In the genomic region with DNA sequence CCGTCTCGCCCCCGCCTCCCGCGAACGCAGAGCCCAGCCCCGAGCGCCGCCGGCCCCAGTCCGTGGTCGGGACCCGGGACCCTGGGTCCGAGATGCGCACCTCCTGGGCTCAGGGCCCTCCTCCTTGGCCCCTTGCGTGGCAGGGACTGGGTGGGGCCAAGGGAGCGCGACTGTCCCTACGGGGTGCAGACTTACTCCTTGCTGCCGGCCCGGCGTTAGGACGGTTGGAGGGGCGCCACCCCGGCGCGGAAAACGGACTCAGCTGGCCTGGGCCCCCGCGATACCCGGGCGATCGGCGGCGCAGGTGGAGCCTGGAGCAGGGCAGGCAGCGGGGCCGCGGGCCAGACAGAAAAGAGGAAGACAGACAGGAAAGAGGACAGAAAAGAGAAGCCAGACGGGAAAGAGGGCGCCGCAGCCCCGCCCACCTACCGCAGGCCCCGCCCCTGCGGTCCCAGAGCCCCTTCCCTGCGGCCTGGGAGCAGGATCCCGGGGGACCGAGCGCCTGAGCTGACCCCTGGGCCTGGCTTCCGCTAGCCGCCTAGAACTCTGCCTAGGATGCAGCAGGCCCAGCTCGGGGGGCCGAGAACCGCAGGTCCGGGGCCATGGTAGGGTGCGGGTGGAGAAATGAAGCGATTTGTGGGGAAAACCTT, we compare ENCODE assay signal across 7 cellular contexts. TPM values are rescaled to one million over a fixed set of nuclear protein-coding genes. Genes with fewer than 3 reads are reported as not detected.
A peak's percentile ranks its signal among the peaks of the same experiment; 100 is the strongest.
DNase-seq lines count a peak whose midpoint lies in the region; ATAC-seq and TF ChIP-seq lines count a peak whose summit lies in the region.

A gene (minus strand): TSS at position 356 of the 650 bp plus-strand sequence. CDS start 1,502 bp downstream, outside the sequence.

- WGBS in HUES64 = 5% methylated on average over 57 of the region's 57 CpGs

- H3K9me3 ChIP-seq in HUES64 (ENCODE audit: insufficient read depth, low read depth, low read length) (no peaks in the 10 kb centered on the region), fibroblast of lung (ENCODE audit: control insufficient read depth, insufficient read depth, low read depth, low read length) (no peaks in the 10 kb centered on the region)

- no peaks in the 10 kb centered on the region for H3K27me3 Mint-ChIP-seq in activated CD4-positive, alpha-beta memory T cell treated with anti-CD3 and anti-CD28 coated beads for 36 hours
- peaks cover 4 to 8% (median 7%) of the 10 kb centered on the region in 3 donors for H3K27me3 Mint-ChIP-seq in naive B cell

- peaks cover 24% of the 10 kb centered on the region for H3K27me3 ChIP-seq in HUES64 (ENCODE audit: insufficient read depth, low read length)
- no peaks in the 10 kb centered on the region for H3K27me3 ChIP-seq in fibroblast of lung (ENCODE audit: control insufficient read depth, insufficient read depth, low read length)

- no peak within 1 kb of the TSS for H3K27ac Mint-ChIP-seq in activated CD4-positive, alpha-beta memory T cell treated with anti-CD3 and anti-CD28 coated beads for 36 hours
- H3K27ac Mint-ChIP-seq in naive B cell = peak within 1 kb of the TSS; percentile 79 to 93 (median 88)

- peak; percentile 40 for TF ChIP-seq POLR2A in GM10847 (IDR thresholded peaks at IDR 0.05; ENCODE audit: extremely low read depth, insufficient read length)

- DNase-seq in activated CD4-positive, alpha-beta memory T cell treated with anti-CD3 and anti-CD28 coated beads for 36 hours = peak; percentile 39
- peak; percentile 8 to 25 for DNase-seq in fibroblast of lung (ENCODE audit: low read depth in 2 of 2)
- DNase-seq in naive B cell = peak; percentile 72

- no peaks in the 10 kb centered on the region for H3K36me3 Mint-ChIP-seq in activated CD4-positive, alpha-beta memory T cell treated with anti-CD3 and anti-CD28 coated beads for 36 hours
- peaks cover 0 to 9% of the 10 kb centered on the region in 2 donors for H3K36me3 Mint-ChIP-seq in naive B cell

- H3K4me1 ChIP-seq in HUES64 (ENCODE audit: insufficient read depth, low read length) (no peaks in the 10 kb centered on the region; the same call in 1 of the 2 replicates), fibroblast of lung (ENCODE audit: control insufficient read depth, extremely low read depth, insufficient read depth, low read length) (no peaks in the 10 kb centered on the region)

- CTCF ChIA-PET in activated CD4-positive, alpha-beta memory T cell treated with anti-CD3 and anti-CD28 coated beads for 36 hours (lab: Charles Lee) = interaction anchor here (0.9 to 1.3 kb wide), 2 partner anchors 16 to 123 kb away, joined by 3 to 4 read pairs; no protein-coding TSS in a partner anchor

- H3K4me2 ChIP-seq in fibroblast of lung (ENCODE audit: extremely low read depth, insufficient read depth, low read length) = peak within 1 kb of the TSS; percentile 69

- no peaks in the 10 kb centered on the region for H3K36me3 ChIP-seq in HUES64 (ENCODE audit: insufficient read depth, low read length)
- H3K36me3 ChIP-seq in fibroblast of lung (ENCODE audit: control insufficient read depth, insufficient read depth, low read length) = no peaks in the 10 kb centered on the region

- peaks cover 2% of the 10 kb centered on the region for H3K4me1 Mint-ChIP-seq in activated CD4-positive, alpha-beta memory T cell treated with anti-CD3 and anti-CD28 coated beads for 36 hours (ENCODE audit: low read depth)
- peaks cover 21 to 31% (median 26%) of the 10 kb centered on the region in 3 donors for H3K4me1 Mint-ChIP-seq in naive B cell

- H2AFZ ChIP-seq in fibroblast of lung (ENCODE audit: low read length) = peak within 1 kb of the TSS; percentile 67

- no peak within 1 kb of the TSS for H3K27ac ChIP-seq in HUES64 (ENCODE audit: low read depth, low read length)
- no peak within 1 kb of the TSS for H3K27ac ChIP-seq in fibroblast of lung (ENCODE audit: insufficient read depth, low read length)

- no peak for TF ChIP-seq CTCF in fibroblast of lung (conservative IDR thresholded peaks at IDR 0.05 in 1 of 2, IDR thresholded peaks at IDR 0.05 in 1 of 2; ENCODE audit: low read depth in 1 of 2, low read length in 2 of 2)

- H4K20me1 ChIP-seq in fibroblast of lung (ENCODE audit: control insufficient read depth, extremely low read depth, insufficient read depth, low read length) = no peaks in the 10 kb centered on the region

- H3K79me2 ChIP-seq in fibroblast of lung (ENCODE audit: control insufficient read depth, insufficient read depth, low read length) = no peaks in the 10 kb centered on the region

- no peaks in the 10 kb centered on the region for H3K9me3 Mint-ChIP-seq in activated CD4-positive, alpha-beta memory T cell treated with anti-CD3 and anti-CD28 coated beads for 36 hours
- no peaks in the 10 kb centered on the region for H3K9me3 Mint-ChIP-seq in naive B cell

- H3K4me3 Mint-ChIP-seq in activated CD4-positive, alpha-beta memory T cell treated with anti-CD3 and anti-CD28 coated beads for 36 hours = peak within 1 kb of the TSS; percentile 68
- peak within 1 kb of the TSS; percentile 85 to 95 (median 90) for H3K4me3 Mint-ChIP-seq in naive B cell

- intact Hi-C loops in activated CD4-positive, alpha-beta memory T cell treated with anti-CD3 and anti-CD28 coated beads for 36 hours (cut with micrococcal nuclease) = no loop called here

- ATAC-seq in naive B cell (ENCODE audit: low read depth in 2 of 2) (peak; percentile 82 to 86), GM21367 (IDR thresholded peaks at IDR 0.05; ENCODE audit: unreplicated experiment) (no peak), HG03520 (IDR thresholded peaks at IDR 0.05; ENCODE audit: unreplicated experiment) (no peak)

- peak within 1 kb of the TSS; percentile 37 for H3K9ac ChIP-seq in HUES64 (ENCODE audit: low read depth, low read length)
- peak within 1 kb of the TSS; percentile 17 for H3K9ac ChIP-seq in fibroblast of lung (ENCODE audit: insufficient read depth, low read length)

- peak within 1 kb of the TSS; percentile 56 for H3K4me3 ChIP-seq in HUES64 (ENCODE audit: low read length)
- H3K4me3 ChIP-seq in fibroblast of lung (replicated peaks in 1 of 4; ENCODE audit: control extremely low read depth in 1 of 4, insufficient read depth in 1 of 4, low read depth in 3 of 4, low read length in 4 of 4) = peak within 1 kb of the TSS; percentile 31 to 68 (median 43)

- POLR2A ChIA-PET in activated CD4-positive, alpha-beta memory T cell treated with anti-CD3 and anti-CD28 coated beads for 36 hours (lab: Charles Lee) = no interaction called here

RNA-seq across cellular contexts. Expression of the gene that starts here (rescaled TPM):
- polyA plus RNA-seq in HUES64 (2013, experiment 1 of 2) = 4.8 TPM
- 4.9 TPM for polyA plus RNA-seq in HUES64 (2013, experiment 2 of 2)
- 1 to 10 TPM; 3.2 to 3.6 TPM for total RNA-seq in activated CD4-positive, alpha-beta memory T cell treated with anti-CD3 and anti-CD28 coated beads for 36 hours
- total RNA-seq in fibroblast of lung = 3.3 and 4.1 TPM in 2 replicates
- 0.86 and 2.6 TPM in 2 replicates for polyA plus RNA-seq in fibroblast of lung
- 1.4 and 2.6 TPM in 2 replicates for polyA plus RNA-seq in fibroblast of lung (2012)
- polyA minus RNA-seq in fibroblast of lung (ENCODE audit: low replicate concordance) = 7.6 and 11.0 TPM in 2 replicates
- polyA plus RNA-seq in naive B cell (ENCODE audit: low read depth in 6 of 6) = 1 to 10 TPM in 5 of 6 donors, under 1 TPM in 1; 0.96 to 4.0 (median 2.4) TPM

Comparison
In these comparisons a context has a peak if more than half of its experiments do, and no peak if none do; other contexts are left out.
1. DNase-seq: peak in every context shown above with its lines; median percentile 72 in naive B cell; 39 in activated CD4-positive, alpha-beta memory T cell treated with anti-CD3 and anti-CD28 coated beads for 36 hours; 16 in fibroblast of lung.
2. ATAC-seq: peak in naive B cell (2 of 2); none in GM21367 (single experiment) and HG03520 (single experiment).